In genomic region chr17:32833076-32833475, GRCh38 we compare ENCODE assay signal across 13 cellular contexts. TPM values are rescaled to one million over a fixed set of nuclear protein-coding genes. Genes with fewer than 3 reads are reported as not detected.
DNase-seq lines count a peak whose midpoint lies in the region; TF ChIP-seq lines count a peak whose summit lies in the region.
"Had no signal": no experiment of that assay in that cellular context is flagged by ENCODE, and none has a peak within 500 bp of the region (broad histone marks: within the 10 kb centered on the region; RNA-seq: fewer than 3 reads in every experiment).

No MANE protein-coding gene starts in this region.

- no peak overlapping the region for H3K4ac ChIP-seq in trophoblast cell (ENCODE audit: low read depth, low read length)

- DNase-seq in Caco-2 = peak; percentile 76 to 87
- peak; percentile 80 for DNase-seq in SW480 (ENCODE audit: low spot score)
- peak in 1 of 2 donors; percentile 49 for DNase-seq in trophoblast cell
- no peak for DNase-seq in CD14-positive monocyte (ENCODE audit: low spot score)
- no peak for DNase-seq in NCI-H345 (lab: John Stamatoyannopoulos, UW)
- no peak for DNase-seq in activated T-helper 1 cell treated with anti-CD3 and anti-CD28 coated beads, Interleukin-12 subunit alpha, Interleukin-12 subunit beta, Interleukin-2, Interleukin-4 antibody, amounts not matched to agents 30 ng/mL and 10 ng/mL and 1 ng/mL, durations not matched to agents 14 hours and 24 hours and 36 hours (ENCODE audit: low spot score)
- DNase-seq: AML-193; Calu3; CD4-positive, alpha-beta memory T cell; GM23248 had no signal

- intact Hi-C loops in Caco-2 (cut with micrococcal nuclease; ENCODE audit: unreplicated experiment) = loop anchor here (1.0 to 2.0 kb wide), 3 partner anchors 22 to 44 kb away; partner anchors contain the start of gene MYO1D
- intact Hi-C loops in CD14-positive monocyte (cut with micrococcal nuclease) = no loop called here
- intact Hi-C loops in activated T-helper 1 cell treated with anti-CD3 and anti-CD28 coated beads, Interleukin-12 subunit alpha, Interleukin-12 subunit beta, Interleukin-2, Interleukin-4 antibody, amounts not matched to agents 30 ng/mL and 10 ng/mL and 1 ng/mL, durations not matched to agents 14 hours and 24 hours and 36 hours (cut with micrococcal nuclease) = no loop called here

- peaks cover 56% of the 10 kb centered on the region for H3K4me1 Mint-ChIP-seq in Caco-2 (ENCODE audit: low read depth, unreplicated experiment)
- H3K4me1 Mint-ChIP-seq in CD14-positive monocyte = no peaks in the 10 kb centered on the region
- H3K4me1 Mint-ChIP-seq in activated T-helper 1 cell treated with anti-CD3 and anti-CD28 coated beads, Interleukin-12 subunit alpha, Interleukin-12 subunit beta, Interleukin-2, Interleukin-4 antibody, amounts not matched to agents 30 ng/mL and 10 ng/mL and 1 ng/mL, durations not matched to agents 14 hours and 24 hours and 36 hours (ENCODE audit: low read depth) = peaks cover 14% of the 10 kb centered on the region

- peaks cover 35% of the 10 kb centered on the region for H3K36me3 Mint-ChIP-seq in Caco-2 (ENCODE audit: insufficient read depth, unreplicated experiment)
- no peaks in the 10 kb centered on the region for H3K36me3 Mint-ChIP-seq in CD14-positive monocyte
- H3K36me3 Mint-ChIP-seq in activated T-helper 1 cell treated with anti-CD3 and anti-CD28 coated beads, Interleukin-12 subunit alpha, Interleukin-12 subunit beta, Interleukin-2, Interleukin-4 antibody, amounts not matched to agents 30 ng/mL and 10 ng/mL and 1 ng/mL, durations not matched to agents 14 hours and 24 hours and 36 hours (ENCODE audit: low read depth) = peaks cover 3% of the 10 kb centered on the region

- no peak overlapping the region for H3K18ac ChIP-seq in trophoblast cell (ENCODE audit: low read length)

- no peak overlapping the region for H4K91ac ChIP-seq in trophoblast cell (ENCODE audit: low read depth, low read length)

- no peaks in the 10 kb centered on the region for H3K36me3 ChIP-seq in Caco-2 (ENCODE audit: control insufficient read depth, insufficient read depth, low read length)
- H3K36me3 ChIP-seq in trophoblast cell (ENCODE audit: control insufficient read depth in 1 of 2, insufficient read depth in 2 of 2, low read length in 2 of 2) = no peaks in the 10 kb centered on the region
- H3K36me3 ChIP-seq: HAP-1 had no signal

- H3K27ac Mint-ChIP-seq in Caco-2 (ENCODE audit: unreplicated experiment) = peak overlapping the region; percentile 88
- no peak overlapping the region for H3K27ac Mint-ChIP-seq in CD14-positive monocyte
- no peak overlapping the region for H3K27ac Mint-ChIP-seq in activated T-helper 1 cell treated with anti-CD3 and anti-CD28 coated beads, Interleukin-12 subunit alpha, Interleukin-12 subunit beta, Interleukin-2, Interleukin-4 antibody, amounts not matched to agents 30 ng/mL and 10 ng/mL and 1 ng/mL, durations not matched to agents 14 hours and 24 hours and 36 hours
- H3K27ac Mint-ChIP-seq: CD4-positive, alpha-beta memory T cell had no signal

- no TSS peak for BruUV-seq in Caco-2 (replicated peaks; lab: Mats Ljungman, UMichigan)

- H3K4me2 ChIP-seq in trophoblast cell (ENCODE audit: low read length) = no peak overlapping the region
- H3K4me2 ChIP-seq: A549 had no signal

- H3K9me3 ChIP-seq in Caco-2 (no peaks in the 10 kb centered on the region), trophoblast cell (ENCODE audit: insufficient read depth, low read depth, low read length) (no peaks in the 10 kb centered on the region)
- H3K9me3 ChIP-seq: A549, HAP-1 had no signal

- H3K27me3 Mint-ChIP-seq in Caco-2 (ENCODE audit: insufficient read depth, unreplicated experiment) (no peaks in the 10 kb centered on the region), CD14-positive monocyte (ENCODE audit: low read depth in 3 of 3) (peaks cover 4 to 7% (median 5%) of the 10 kb centered on the region in 3 donors)
- H3K27me3 Mint-ChIP-seq in activated T-helper 1 cell treated with anti-CD3 and anti-CD28 coated beads, Interleukin-12 subunit alpha, Interleukin-12 subunit beta, Interleukin-2, Interleukin-4 antibody, amounts not matched to agents 30 ng/mL and 10 ng/mL and 1 ng/mL, durations not matched to agents 14 hours and 24 hours and 36 hours (ENCODE audit: insufficient read depth) = peaks cover 8% of the 10 kb centered on the region

- no peak overlapping the region for H2AK5ac ChIP-seq in trophoblast cell (ENCODE audit: low read length)

- no peak overlapping the region for H2BK12ac ChIP-seq in trophoblast cell (ENCODE audit: low read length)

- H4K8ac ChIP-seq in trophoblast cell (ENCODE audit: low read depth, low read length) = no peak overlapping the region

- TF ChIP-seq CTCF in 22Rv1 (IDR thresholded peaks at IDR 0.05) = no peak
- TF ChIP-seq CTCF in Caco-2 (IDR thresholded peaks at IDR 0.05; ENCODE audit: insufficient read depth in 1 of 2, low read depth in 1 of 2, low read length in 1 of 2, severe bottlenecking in 1 of 2, unreplicated experiment in 1 of 2) = no peak
- TF ChIP-seq CTCF in CD14-positive monocyte (IDR thresholded peaks at IDR 0.05) = no peak

- no peaks in the 10 kb centered on the region for H3K9me3 Mint-ChIP-seq in Caco-2 (ENCODE audit: unreplicated experiment)
- peaks cover 0 to 1% (median 0%) of the 10 kb centered on the region in 7 donors for H3K9me3 Mint-ChIP-seq in CD14-positive monocyte
- no peaks in the 10 kb centered on the region for H3K9me3 Mint-ChIP-seq in activated T-helper 1 cell treated with anti-CD3 and anti-CD28 coated beads, Interleukin-12 subunit alpha, Interleukin-12 subunit beta, Interleukin-2, Interleukin-4 antibody, amounts not matched to agents 30 ng/mL and 10 ng/mL and 1 ng/mL, durations not matched to agents 14 hours and 24 hours and 36 hours
- H3K9me3 Mint-ChIP-seq: CD4-positive, alpha-beta memory T cell had no signal

- H3K4me1 ChIP-seq in Caco-2 = peaks cover 90% of the 10 kb centered on the region
- peaks cover 4 to 9% of the 10 kb centered on the region in 2 experiments for H3K4me1 ChIP-seq in trophoblast cell (ENCODE audit: control insufficient read depth in 1 of 2, insufficient read depth in 2 of 2, low read length in 2 of 2)
- H3K4me1 ChIP-seq: A549 had no signal

- POLR2A ChIA-PET in Caco-2 (lab: Charles Lee) = interaction anchor here (0.5 to 0.9 kb wide), 2 partner anchors 34 to 44 kb away, joined by 3 to 5 read pairs; partner anchors contain the start of gene MYO1D

- H3K27me3 ChIP-seq in Caco-2 (replicated peaks; ENCODE audit: control insufficient read depth, insufficient read depth, low read length) = no peaks in the 10 kb centered on the region
- no peaks in the 10 kb centered on the region for H3K27me3 ChIP-seq in trophoblast cell (ENCODE audit: insufficient read depth, low read length)

- no peak overlapping the region for H3K14ac ChIP-seq in trophoblast cell (ENCODE audit: low read length)

- H4K12ac ChIP-seq in trophoblast cell (ENCODE audit: low read depth, low read length) = no peak overlapping the region

- no peak overlapping the region for H3K23ac ChIP-seq in trophoblast cell (ENCODE audit: low read length)

- no CpG with 5 or more reads among the region's 5 CpGs for WGBS in trophoblast cell (ENCODE audit: extremely low coverage, insufficient coverage, insufficient read length)

- H2BK5ac ChIP-seq in trophoblast cell (ENCODE audit: low read depth, low read length, poor library complexity) = no peak overlapping the region

- H3K4me3 Mint-ChIP-seq in Caco-2 (ENCODE audit: unreplicated experiment) (peak overlapping the region; percentile 62), CD14-positive monocyte (no peak overlapping the region)
- no peak overlapping the region for H3K4me3 Mint-ChIP-seq in activated T-helper 1 cell treated with anti-CD3 and anti-CD28 coated beads, Interleukin-12 subunit alpha, Interleukin-12 subunit beta, Interleukin-2, Interleukin-4 antibody, amounts not matched to agents 30 ng/mL and 10 ng/mL and 1 ng/mL, durations not matched to agents 14 hours and 24 hours and 36 hours
- H3K4me3 Mint-ChIP-seq: CD4-positive, alpha-beta memory T cell had no signal

- no peak overlapping the region for H2BK120ac ChIP-seq in trophoblast cell (ENCODE audit: insufficient read depth, low read length, poor library complexity)

- H3K27ac ChIP-seq in 22Rv1 (0 out of 2 replicates have a peak overlapping the region, but pooled peaks have one; percentile 68), trophoblast cell (ENCODE audit: low read depth, low read length) (peak overlapping the region; percentile 8)
- H3K27ac ChIP-seq: A549, GM23248 had no signal

- H3K79me1 ChIP-seq in trophoblast cell (ENCODE audit: low read length) = peaks cover 3% of the 10 kb centered on the region

- no peak overlapping the region for H2AFZ ChIP-seq in trophoblast cell (ENCODE audit: insufficient read depth, low read length, poor library complexity)
- H2AFZ ChIP-seq: GM23248 had no signal

- H3K9ac ChIP-seq in trophoblast cell (ENCODE audit: low read length) = no peak overlapping the region
- H3K9ac ChIP-seq: GM23248 had no signal

- CTCF ChIA-PET in Caco-2 (lab: Charles Lee) = interaction anchor here (0.7 to 1.9 kb wide), 5 partner anchors 43 to 77 kb away, joined by 3 to 8 read pairs (median 4); partner anchors contain the start of gene MYO1D

- no peak overlapping the region for H3K4me3 ChIP-seq in Caco-2 (ENCODE audit: low read depth, low read length)
- no peak overlapping the region for H3K4me3 ChIP-seq in trophoblast cell (ENCODE audit: low read depth, low read length)
- H3K4me3 ChIP-seq: A549, GM23248, HAP-1 had no signal

- H3K79me2 ChIP-seq in trophoblast cell (ENCODE audit: control insufficient read depth, insufficient read depth, low read length, poor library complexity) = no peaks in the 10 kb centered on the region

RNA-seq across cellular contexts. Expression of gene MYO1D, which starts 43.8 kb away (rescaled TPM):
- total RNA-seq in Caco-2 (2022) = 193 and 206 TPM in 2 replicates
- polyA plus RNA-seq in trophoblast cell (2013) = 18.0 and 18.1 TPM in 2 replicates
- under 1 TPM; 0.22 to 0.26 TPM for polyA plus RNA-seq in CD14-positive monocyte
- total RNA-seq in activated T-helper 1 cell treated with anti-CD3 and anti-CD28 coated beads, Interleukin-12 subunit alpha, Interleukin-12 subunit beta, Interleukin-2, Interleukin-4 antibody, amounts not matched to agents 30 ng/mL and 10 ng/mL and 1 ng/mL, durations not matched to agents 14 hours and 24 hours and 36 hours = 12.1 and 13.2 TPM in 2 replicates

Comparison
In these comparisons a context has a peak if more than half of its experiments do, and no peak if none do; other contexts are left out.
1. DNase-seq: peak in Caco-2 (2 of 2) and SW480 (single experiment); none in CD14-positive monocyte (single experiment), NCI-H345 (single experiment) and activated T-helper 1 cell treated with anti-CD3 and anti-CD28 coated beads, Interleukin-12 subunit alpha, Interleukin-12 subunit beta, Interleukin-2, Interleukin-4 antibody, amounts not matched to agents 30 ng/mL and 10 ng/mL and 1 ng/mL, durations not matched to agents 14 hours and 24 hours and 36 hours (single experiment).
2. RNA of gene MYO1D, which starts 43.8 kb away (total RNA-seq): 193 to 206 TPM in Caco-2; 12.1 to 13.2 TPM in activated T-helper 1 cell treated with anti-CD3 and anti-CD28 coated beads, Interleukin-12 subunit alpha, Interleukin-12 subunit beta, Interleukin-2, Interleukin-4 antibody, amounts not matched to agents 30 ng/mL and 10 ng/mL and 1 ng/mL, durations not matched to agents 14 hours and 24 hours and 36 hours; every median in the first group is over 10 times any median in the second.